9 cellular contexts compared by ENCODE assay signal in genomic region chr12:124609041-124609984, GRCh38. TPM values are rescaled to one million over a fixed set of nuclear protein-coding genes. Genes with fewer than 3 reads are reported as not detected.
A peak's percentile ranks its signal among the peaks of the same experiment; 100 is the strongest.
DNase-seq lines count a peak whose midpoint lies in the region; ATAC-seq and TF ChIP-seq lines count a peak whose summit lies in the region.
"Had no signal": no experiment of that assay in that cellular context is flagged by ENCODE, and none has a peak within 500 bp of the region (broad histone marks: within the 10 kb centered on the region; RNA-seq: fewer than 3 reads in every experiment).

No MANE protein-coding gene starts in this region.

- H3K9me2 ChIP-seq in Loucy (replicated peaks; ENCODE audit: low read depth, low read length): no peaks in the 10 kb centered on the region

- no peaks in the 10 kb centered on the region for H3K79me2 ChIP-seq in Loucy (ENCODE audit: insufficient read depth, low read length)

- peak overlapping the region; percentile 41 for H3K4me3 ChIP-seq in Loucy (ENCODE audit: low read length, poor library complexity, severe bottlenecking)
- no peak overlapping the region for H3K4me3 ChIP-seq in SJSA1
- H3K4me3 ChIP-seq: tibial artery had no signal

- H3K9ac ChIP-seq in Loucy (ENCODE audit: low read depth, low read length, poor library complexity, severe bottlenecking): peak overlapping the region; percentile 55

- no peaks in the 10 kb centered on the region for H3K36me3 ChIP-seq in Loucy (ENCODE audit: insufficient read depth, low read length)
- H3K36me3 ChIP-seq in SJSA1: no peaks in the 10 kb centered on the region
- H3K36me3 ChIP-seq: tibial artery had no signal

- H2AFZ ChIP-seq in Loucy (ENCODE audit: low read length): 0 out of 2 replicates have a peak overlapping the region, but pooled peaks have one; percentile 11

- H3K36me3 Mint-ChIP-seq in activated naive CD4-positive, alpha-beta T cell treated with anti-CD3 and anti-CD28 coated beads, Interleukin-2, amount 50 U/mL, for 72 hours: no peaks in the 10 kb centered on the region

- H3K9me3 Mint-ChIP-seq in activated naive CD4-positive, alpha-beta T cell treated with anti-CD3 and anti-CD28 coated beads, Interleukin-2, amount 50 U/mL, for 72 hours: no peaks in the 10 kb centered on the region

- H3K4me1 ChIP-seq in Loucy (ENCODE audit: insufficient read depth, low read length, poor library complexity, severe bottlenecking): peaks cover 52% of the 10 kb centered on the region
- peaks cover 38% of the 10 kb centered on the region for H3K4me1 ChIP-seq in SJSA1 (replicated peaks)

- ATAC-seq in GM21619 (IDR thresholded peaks at IDR 0.05; ENCODE audit: unreplicated experiment): peak; percentile 68
- peak; percentile 86 to 90 for ATAC-seq in activated naive CD4-positive, alpha-beta T cell treated with anti-CD3 and anti-CD28 coated beads, Interleukin-2, amount 50 U/mL, for 72 hours
- no peak for ATAC-seq in GM19455 (IDR thresholded peaks at IDR 0.05; ENCODE audit: unreplicated experiment)

- H3K9me3 ChIP-seq in Loucy (ENCODE audit: insufficient read depth, low read depth, low read length): no peaks in the 10 kb centered on the region
- no peaks in the 10 kb centered on the region for H3K9me3 ChIP-seq in SJSA1 (replicated peaks)
- H3K9me3 ChIP-seq: tibial artery had no signal

- TF ChIP-seq CTCF in Loucy (conservative IDR thresholded peaks at IDR 0.05; ENCODE audit: low read length): peak; percentile 27; the same call in 1 of the 2 replicates

- H3K27me3 ChIP-seq in Loucy (ENCODE audit: insufficient read depth, low read length, poor library complexity, severe bottlenecking) (no peaks in the 10 kb centered on the region), SJSA1 (replicated peaks) (no peaks in the 10 kb centered on the region)

- peak; percentile 94 for DNase-seq in DMS153 treated with DMSO at 0.1 percent for 48 hours (lab: John Stamatoyannopoulos, UW; ENCODE audit: unreplicated experiment)
- DNase-seq in SJSA1 (ENCODE audit: low read depth in 1 of 2, low spot score in 2 of 2): peak; percentile 69 to 70
- DNase-seq in activated naive CD4-positive, alpha-beta T cell treated with anti-CD3 and anti-CD28 coated beads, Interleukin-2, amount 50 U/mL, for 72 hours (ENCODE audit: low spot score in 2 of 2): peak; percentile 63 to 67
- DNase-seq in kidney tubule cell (ENCODE audit: low spot score): peak; percentile 88
- DNase-seq in stimulated activated CD8-positive, alpha-beta memory T cell treated with anti-CD3 and anti-CD28 coated beads, Interleukin-12 subunit alpha, Interleukin-12 subunit beta, amount 100 ng/mL, for 24 hours (ENCODE audit: extremely low read depth): peak; percentile 27

- H3F3A ChIP-seq in Loucy (ENCODE audit: low read depth): peaks cover 4% of the 10 kb centered on the region; the same call in 1 of the 2 replicates

- H3K27ac Mint-ChIP-seq in activated naive CD4-positive, alpha-beta T cell treated with anti-CD3 and anti-CD28 coated beads, Interleukin-2, amount 50 U/mL, for 72 hours: no peak overlapping the region

- H4K20me1 ChIP-seq in Loucy (ENCODE audit: insufficient read depth, low read length, poor library complexity, severe bottlenecking): no peaks in the 10 kb centered on the region

- H3K27ac ChIP-seq in SJSA1: no peak overlapping the region
- H3K27ac ChIP-seq: tibial artery had no signal

- peak overlapping the region; percentile 68 for H3K4me2 ChIP-seq in Loucy (ENCODE audit: low read depth, low read length, poor library complexity, severe bottlenecking)

RNA-seq across cellular contexts. Expression of gene NCOR2, which starts 41.9 kb away (rescaled TPM):
- 40.0 and 44.3 TPM in 2 replicates for total RNA-seq in SJSA1 (2014; rRNA removed; shearing (Covaris generic))
- 100 to 1,000 TPM in 1 of 2 donors, 10 to 100 TPM in 1; 66.8 to 125 TPM for total RNA-seq in activated naive CD4-positive, alpha-beta T cell treated with anti-CD3 and anti-CD28 coated beads, Interleukin-2, amount 50 U/mL, for 72 hours

Comparison
In these comparisons a context has a peak if more than half of its experiments do, and no peak if none do; other contexts are left out.
1. DNase-seq: peak in every context shown above with its lines; median percentile 94 in DMS153 treated with DMSO at 0.1 percent for 48 hours; 88 in kidney tubule cell; 70 in SJSA1; 65 in activated naive CD4-positive, alpha-beta T cell treated with anti-CD3 and anti-CD28 coated beads, Interleukin-2, amount 50 U/mL, for 72 hours; 27 in stimulated activated CD8-positive, alpha-beta memory T cell treated with anti-CD3 and anti-CD28 coated beads, Interleukin-12 subunit alpha, Interleukin-12 subunit beta, amount 100 ng/mL, for 24 hours.